In the genomic region with DNA sequence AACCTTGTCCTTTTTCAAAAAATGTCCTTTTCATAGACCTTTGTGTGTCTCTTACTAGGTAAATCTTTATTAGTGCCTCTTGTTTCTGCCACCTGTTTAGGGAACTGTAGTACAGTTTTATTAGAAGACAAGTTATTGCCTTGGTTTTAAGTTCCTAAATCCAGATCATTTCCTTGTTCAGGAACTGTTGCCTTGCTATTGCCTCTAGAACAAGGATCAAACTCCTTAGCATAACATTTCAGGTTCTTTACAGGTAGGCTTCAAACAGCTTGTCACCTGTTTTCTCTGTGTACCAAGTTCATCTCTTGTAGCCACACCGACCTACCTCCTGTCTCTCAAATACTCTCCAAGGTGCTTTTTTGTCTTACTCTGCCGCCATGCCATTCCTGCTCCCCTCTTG, we compare ENCODE assay signal across 1 cellular context.
TF ChIP-seq lines count a peak whose summit lies in the region.

No MANE protein-coding gene starts in this region.

TF ChIP-seq in GM12878, 131 proteins besides CTCF, POLR2A, EP300 and RAD21 (continued from another document):
- TF ChIP-seq, protein P1, sequence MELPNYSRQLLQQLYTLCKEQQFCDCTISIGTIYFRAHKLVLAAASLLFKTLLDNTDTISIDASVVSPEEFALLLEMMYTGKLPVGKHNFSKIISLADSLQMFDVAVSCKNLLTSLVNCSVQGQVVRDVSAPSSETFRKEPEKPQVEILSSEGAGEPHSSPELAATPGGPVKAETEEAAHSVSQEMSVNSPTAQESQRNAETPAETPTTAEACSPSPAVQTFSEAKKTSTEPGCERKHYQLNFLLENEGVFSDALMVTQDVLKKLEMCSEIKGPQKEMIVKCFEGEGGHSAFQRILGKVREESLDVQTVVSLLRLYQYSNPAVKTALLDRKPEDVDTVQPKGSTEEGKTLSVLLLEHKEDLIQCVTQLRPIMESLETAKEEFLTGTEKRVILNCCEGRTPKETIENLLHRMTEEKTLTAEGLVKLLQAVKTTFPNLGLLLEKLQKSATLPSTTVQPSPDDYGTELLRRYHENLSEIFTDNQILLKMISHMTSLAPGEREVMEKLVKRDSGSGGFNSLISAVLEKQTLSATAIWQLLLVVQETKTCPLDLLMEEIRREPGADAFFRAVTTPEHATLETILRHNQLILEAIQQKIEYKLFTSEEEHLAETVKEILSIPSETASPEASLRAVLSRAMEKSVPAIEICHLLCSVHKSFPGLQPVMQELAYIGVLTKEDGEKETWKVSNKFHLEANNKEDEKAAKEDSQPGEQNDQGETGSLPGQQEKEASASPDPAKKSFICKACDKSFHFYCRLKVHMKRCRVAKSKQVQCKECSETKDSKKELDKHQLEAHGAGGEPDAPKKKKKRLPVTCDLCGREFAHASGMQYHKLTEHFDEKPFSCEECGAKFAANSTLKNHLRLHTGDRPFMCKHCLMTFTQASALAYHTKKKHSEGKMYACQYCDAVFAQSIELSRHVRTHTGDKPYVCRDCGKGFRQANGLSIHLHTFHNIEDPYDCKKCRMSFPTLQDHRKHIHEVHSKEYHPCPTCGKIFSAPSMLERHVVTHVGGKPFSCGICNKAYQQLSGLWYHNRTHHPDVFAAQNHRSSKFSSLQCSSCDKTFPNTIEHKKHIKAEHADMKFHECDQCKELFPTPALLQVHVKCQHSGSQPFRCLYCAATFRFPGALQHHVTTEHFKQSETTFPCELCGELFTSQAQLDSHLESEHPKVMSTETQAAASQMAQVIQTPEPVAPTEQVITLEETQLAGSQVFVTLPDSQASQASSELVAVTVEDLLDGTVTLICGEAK (IDR thresholded peaks at IDR 0.05; ENCODE audit: borderline replicate concordance): no peak
- no peak for TF ChIP-seq RAD51 (IDR thresholded peaks at IDR 0.05)
- TF ChIP-seq HDGF (IDR thresholded peaks at IDR 0.05): no peak
- TF ChIP-seq MTA2 (IDR thresholded peaks at IDR 0.05; ENCODE audit: low read depth): no peak
- no peak for TF ChIP-seq NFXL1 (IDR thresholded peaks at IDR 0.05; ENCODE audit: borderline replicate concordance)
- no peak for TF ChIP-seq HDAC2 (IDR thresholded peaks at IDR 0.05)
- TF ChIP-seq IKZF1 (conservative IDR thresholded peaks at IDR 0.05): no peak
- no peak for TF ChIP-seq ZNF592 (IDR thresholded peaks at IDR 0.05)
- no peak for TF ChIP-seq POLR2AphosphoS5 (IDR thresholded peaks at IDR 0.05; ENCODE audit: low read length)
- no peak for TF ChIP-seq CREB1 (IDR thresholded peaks at IDR 0.05; ENCODE audit: low read depth)
- TF ChIP-seq NR2F1 (conservative IDR thresholded peaks at IDR 0.05): no peak
- TF ChIP-seq GATAD2B (conservative IDR thresholded peaks at IDR 0.05; ENCODE audit: low read depth): no peak
- TF ChIP-seq BMI1 (IDR thresholded peaks at IDR 0.05; ENCODE audit: borderline replicate concordance): no peak
- no peak for TF ChIP-seq SUPT20H (IDR thresholded peaks at IDR 0.05; ENCODE audit: borderline replicate concordance, control insufficient read depth, low read depth, low read length)
